Comparison of ENCODE assay signal across 24 cellular contexts in genomic region chr4:159242427-159242826, GRCh38.
DNase-seq lines count a peak whose midpoint lies in the region; ATAC-seq and TF ChIP-seq lines count a peak whose summit lies in the region.
"Had no signal": no experiment of that assay in that cellular context is flagged by ENCODE, and none has a peak within 500 bp of the region (broad histone marks: within the 10 kb centered on the region; RNA-seq: fewer than 3 reads in every experiment).

No MANE protein-coding gene starts in this region.

- H3K27me3 Mint-ChIP-seq in effector memory CD8-positive, alpha-beta T cell = no peaks in the 10 kb centered on the region
- H3K27me3 Mint-ChIP-seq: CD4-positive, alpha-beta T cell had no signal

- H3K9ac ChIP-seq in PC-3 (ENCODE audit: low read length) = no peak overlapping the region
- H3K9ac ChIP-seq: BLaER1 had no signal

- no peak overlapping the region for H3K27ac Mint-ChIP-seq in effector memory CD8-positive, alpha-beta T cell
- H3K27ac Mint-ChIP-seq: CD4-positive, alpha-beta T cell; H9; HFFc6 had no signal

- H3K36me3 ChIP-seq in PC-3 (ENCODE audit: low read depth, low read length) = no peaks in the 10 kb centered on the region
- H3K36me3 ChIP-seq in osteoblast (ENCODE audit: insufficient read depth, low read length) = no peaks in the 10 kb centered on the region
- H3K36me3 ChIP-seq: BLaER1 had no signal

- H3K27ac ChIP-seq in PC-3 (ENCODE audit: low read length) = no peak overlapping the region
- peak overlapping the region; percentile 58 for H3K27ac ChIP-seq in cingulate gyrus (ENCODE audit: low read depth, low read length)
- H3K27ac ChIP-seq in substantia nigra (ENCODE audit: low read depth, low read length, poor library complexity, severe bottlenecking) = peak overlapping the region; percentile 74
- H3K27ac ChIP-seq in osteoblast (ENCODE audit: low read depth, low read length) = no peak overlapping the region
- H3K27ac ChIP-seq: BLaER1, SJSA1 had no signal

- BruUV-seq in PC-3 (replicated peaks; lab: Mats Ljungman, UMichigan) = no TSS peak

- no peaks in the 10 kb centered on the region for H3K9me2 ChIP-seq in PC-3 (replicated peaks; ENCODE audit: low read length)

- TF ChIP-seq CTCF in PC-3 (conservative IDR thresholded peaks at IDR 0.05; ENCODE audit: low read depth, low read length) = no peak
- TF ChIP-seq CTCF in osteoblast (IDR thresholded peaks at IDR 0.05; ENCODE audit: extremely low read depth, low read depth, low read length) = no peak

- ATAC-seq in PC-3 (peak; percentile 40; the same call in 1 of the 2 replicates), left colon (no peak)
- no peak for ATAC-seq in effector memory CD8-positive, alpha-beta T cell (replicated peaks)
- ATAC-seq: Right ventricle myocardium inferior had no signal

- CTCF ChIA-PET in PC-3 (lab: Charles Lee) = no interaction called here

- no peaks in the 10 kb centered on the region for H3F3A ChIP-seq in PC-3 (ENCODE audit: low read length, unreplicated experiment)

- H3K4me3 ChIP-seq in PC-3 (ENCODE audit: low read length) (no peak overlapping the region), osteoblast (ENCODE audit: insufficient read depth, low read length) (no peak overlapping the region)
- H3K4me3 ChIP-seq: BLaER1, SJSA1 had no signal

- no peaks in the 10 kb centered on the region for H3K9me3 Mint-ChIP-seq in effector memory CD8-positive, alpha-beta T cell
- H3K9me3 Mint-ChIP-seq: CD4-positive, alpha-beta T cell; H9; HFFc6 had no signal

- H3K9me3 ChIP-seq in PC-3 (ENCODE audit: low read length) (no peaks in the 10 kb centered on the region), osteoblast (ENCODE audit: low read depth, low read length) (no peaks in the 10 kb centered on the region)
- H3K9me3 ChIP-seq: BLaER1, Caco-2, SJSA1 had no signal

- no peaks in the 10 kb centered on the region for H3K4me1 Mint-ChIP-seq in effector memory CD8-positive, alpha-beta T cell (ENCODE audit: low read depth in 2 of 2)

- H2AFZ ChIP-seq in PC-3 (ENCODE audit: low read length) = no peak overlapping the region
- no peak overlapping the region for H2AFZ ChIP-seq in osteoblast (ENCODE audit: low read length)

- DNase-seq in PC-3 = no peak
- DNase-seq in medulla oblongata (ENCODE audit: extremely low spot score) = peak; percentile 60
- DNase-seq in substantia nigra (lab: John Stamatoyannopoulos, UW) = no peak
- DNase-seq in left colon = no peak
- no peak for DNase-seq in effector memory CD8-positive, alpha-beta T cell
- no peak for DNase-seq in osteoblast (ENCODE audit: insufficient read length, low spot score, missing footprints)
- DNase-seq: Caco-2; CD4-positive, alpha-beta T cell; DMS 273 treated with DMSO at 0.1 percent for 48 hours; DMS79 treated with DMSO at 0.1 percent for 48 hours; H9; HFFc6; KG1; NCI-H1105; NCI-H146; NCI-H2029; NCI-H2227 treated with DMSO at 0.1 percent for 48 hours; NCI-H510A; NCI-H82; OCI-M1 had no signal

- POLR2A ChIA-PET in PC-3 (lab: Charles Lee; ENCODE audit: unreplicated experiment) = no interaction called here

- H3K4me2 ChIP-seq in PC-3 (ENCODE audit: low read length) (no peak overlapping the region), osteoblast (ENCODE audit: insufficient read depth, low read length) (no peak overlapping the region)
- H3K4me2 ChIP-seq: BLaER1 had no signal

- H3K79me2 ChIP-seq in PC-3 (ENCODE audit: low read length) (no peaks in the 10 kb centered on the region), osteoblast (ENCODE audit: insufficient read depth, low read length) (no peaks in the 10 kb centered on the region)

- H3K36me3 Mint-ChIP-seq in effector memory CD8-positive, alpha-beta T cell (ENCODE audit: insufficient read depth) = peaks cover 3% of the 10 kb centered on the region

- no peaks in the 10 kb centered on the region for H4K20me1 ChIP-seq in PC-3 (ENCODE audit: low read length)
- no peaks in the 10 kb centered on the region for H4K20me1 ChIP-seq in osteoblast (ENCODE audit: insufficient read depth, low read length)
- H4K20me1 ChIP-seq: BLaER1 had no signal

- intact Hi-C loops in PC-3 (cut with micrococcal nuclease) = loop anchor here (10.0 kb wide), 1 partner anchor 52 kb away; no protein-coding TSS in a partner anchor
- intact Hi-C loops in left colon (cut with DNase I, micrococcal nuclease) = no loop called here

- no peak overlapping the region for H3K4me3 Mint-ChIP-seq in effector memory CD8-positive, alpha-beta T cell
- H3K4me3 Mint-ChIP-seq: CD4-positive, alpha-beta T cell; H9; HFFc6 had no signal

- H3K27me3 ChIP-seq in PC-3 (ENCODE audit: low read length) (no peaks in the 10 kb centered on the region), osteoblast (ENCODE audit: insufficient read depth, low read length) (no peaks in the 10 kb centered on the region)
- H3K27me3 ChIP-seq: BLaER1, SJSA1 had no signal

- no peaks in the 10 kb centered on the region for H3K4me1 ChIP-seq in PC-3 (ENCODE audit: insufficient read depth, low read length)
- H3K4me1 ChIP-seq in osteoblast (ENCODE audit: insufficient read depth, low read length) = no peaks in the 10 kb centered on the region
- H3K4me1 ChIP-seq: BLaER1, Caco-2 had no signal

Comparison
In these comparisons a context has a peak if more than half of its experiments do, and no peak if none do; other contexts are left out.
1. H3K27ac ChIP-seq: peak in cingulate gyrus (single experiment) and substantia nigra (single experiment); none in PC-3 (single experiment) and osteoblast (single experiment).